20 cellular contexts compared by ENCODE assay signal in the genomic region with DNA sequence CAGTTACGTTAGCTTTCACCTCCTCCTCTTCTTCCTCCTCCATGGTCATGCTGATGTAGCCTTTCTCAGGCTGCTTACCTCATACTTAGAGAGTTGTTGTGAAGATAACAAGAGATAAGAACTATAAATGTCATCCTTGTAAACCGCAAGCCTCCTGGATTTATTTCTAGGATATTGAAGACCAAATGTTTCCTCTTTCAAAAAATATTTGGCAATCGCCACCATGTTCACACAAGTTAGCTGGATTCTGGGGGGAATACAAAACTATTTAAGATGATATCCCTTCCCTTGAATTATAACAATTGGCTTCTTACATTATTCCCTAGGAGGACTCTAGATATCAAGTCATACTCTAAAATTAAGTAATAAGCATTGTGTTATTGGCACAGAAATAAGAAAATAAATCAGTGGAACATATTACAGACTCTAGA.
DNase-seq lines count a peak whose midpoint lies in the region; ATAC-seq and TF ChIP-seq lines count a peak whose summit lies in the region.
"Had no signal": no experiment of that assay in that cellular context is flagged by ENCODE, and none has a peak within 500 bp of the region (broad histone marks: within the 10 kb centered on the region; RNA-seq: fewer than 3 reads in every experiment).

No MANE protein-coding gene starts in this region.

- H3K27me3 ChIP-seq in foreskin keratinocyte: no peaks in the 10 kb centered on the region

- TF ChIP-seq CTCF in fibroblast of villous mesenchyme (IDR thresholded peaks at IDR 0.05; ENCODE audit: insufficient read depth, low read depth, low read length) (no peak), foreskin keratinocyte (conservative IDR thresholded peaks at IDR 0.05) (no peak)

- in situ Hi-C loops in KBM-7 (cut with MboI; ENCODE audit: low pct_unique_long_range_greater_than_20kb, low sequenced_read_pairs): no loop called here

- H3K4me3 ChIP-seq in fibroblast of villous mesenchyme (ENCODE audit: low read depth, low read length): no peak overlapping the region

- ATAC-seq in foreskin keratinocyte: no peak
- ATAC-seq: T-cell had no signal

- peak; percentile 13 for DNase-seq in GF-D8 (lab: John Stamatoyannopoulos, UW)
- peak; percentile 8 for DNase-seq in KBM-7
- DNase-seq in OCI-M1 (lab: John Stamatoyannopoulos, UW): peak; percentile 41
- DNase-seq in fibroblast of villous mesenchyme (ENCODE audit: low read depth): peak; percentile 91
- DNase-seq in foreskin keratinocyte: no peak
- no peak for DNase-seq in NCI-H748 treated with DMSO at 0.1 percent for 48 hours (lab: John Stamatoyannopoulos, UW)
- DNase-seq in NCI-H1694 treated with DMSO at 0.1 percent for 48 hours (lab: John Stamatoyannopoulos, UW): no peak
- DNase-seq in NCI-H69 (lab: John Stamatoyannopoulos, UW): no peak
- DNase-seq: C1 segment of cervical spinal cord; CD8-positive, alpha-beta memory T cell; DMS53; EL; NCI-H1436; NCI-H2029; NCI-H446; NK-92 treated with Interleukin-12 subunit alpha and Interleukin-12 subunit beta, amount 100 ng/mL, for 24 hours; SHP77 treated with DMSO at 0.1 percent for 48 hours; SK-N-SH; T-cell had no signal

- H3K27ac ChIP-seq in foreskin keratinocyte: no peak overlapping the region
- H3K27ac ChIP-seq: HL-60 had no signal

- H3K4me1 ChIP-seq in foreskin keratinocyte: no peaks in the 10 kb centered on the region

Comparison
In these comparisons a context has a peak if more than half of its experiments do, and no peak if none do; other contexts are left out.
1. DNase-seq: peak in GF-D8 (single experiment), KBM-7 (single experiment), OCI-M1 (single experiment) and fibroblast of villous mesenchyme (single experiment); none in foreskin keratinocyte (0 of 2), NCI-H748 treated with DMSO at 0.1 percent for 48 hours (single experiment), NCI-H1694 treated with DMSO at 0.1 percent for 48 hours (single experiment) and NCI-H69 (single experiment).